8 cellular contexts compared by ENCODE assay signal in the genomic region with DNA sequence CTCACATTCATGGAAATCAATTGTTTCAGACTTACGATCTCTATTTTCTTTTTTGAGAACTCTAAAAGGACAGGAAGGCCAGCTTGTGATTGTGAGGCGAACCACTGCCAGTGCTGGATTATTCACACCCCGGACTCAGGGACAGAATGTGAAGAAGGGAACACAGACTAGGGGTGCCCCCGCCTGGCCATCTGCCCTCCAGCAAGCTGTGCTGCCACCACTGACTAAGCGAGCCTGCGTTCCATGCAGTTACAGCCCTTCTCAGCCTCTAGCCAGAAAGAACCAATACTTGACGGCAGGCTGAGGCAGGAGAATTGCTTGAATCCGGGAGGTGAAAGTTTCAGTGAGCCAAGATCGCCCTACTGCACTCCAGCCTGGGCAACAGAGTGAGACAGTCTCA. TPM values are rescaled to one million over a fixed set of nuclear protein-coding genes. Genes with fewer than 3 reads are reported as not detected.
A peak's percentile ranks its signal among the peaks of the same experiment; 100 is the strongest.
DNase-seq lines count a peak whose midpoint lies in the region; ATAC-seq and TF ChIP-seq lines count a peak whose summit lies in the region.

No MANE protein-coding gene starts in this region.

- ATAC-seq in left ventricle myocardium superior, result no peak
- ATAC-seq in GM21367 (IDR thresholded peaks at IDR 0.05; ENCODE audit: unreplicated experiment), result no peak

- no peak overlapping the region for H3K4me3 ChIP-seq in right atrium auricular region
- H3K4me3 ChIP-seq in OCI-LY7 (ENCODE audit: low read depth, low read length, poor library complexity, severe bottlenecking), result no peak overlapping the region
- H3K4me3 ChIP-seq in skeletal muscle tissue (ENCODE audit: low read length in 3 of 3), result no peak overlapping the region

- no peak overlapping the region for H3K4me2 ChIP-seq in OCI-LY7 (ENCODE audit: low read length)

- TF ChIP-seq CTCF in right atrium auricular region (IDR thresholded peaks at IDR 0.05), result no peak
- peak; percentile 73 for TF ChIP-seq CTCF in OCI-LY7 (conservative IDR thresholded peaks at IDR 0.05; ENCODE audit: low read length)
- TF ChIP-seq CTCF in endothelial cell (IDR thresholded peaks at IDR 0.05; ENCODE audit: unreplicated experiment), result no peak

- peak overlapping the region; percentile 76 for H3K4me3 Mint-ChIP-seq in endothelial cell (ENCODE audit: unreplicated experiment)

- peaks cover 3% of the 10 kb centered on the region for H3K36me3 Mint-ChIP-seq in endothelial cell (ENCODE audit: low read depth, unreplicated experiment)

- BruUV-seq in OCI-LY7 (replicated peaks; lab: Mats Ljungman, UMichigan), result no TSS peak

- H3K9ac ChIP-seq in skeletal muscle tissue (ENCODE audit: low read depth in 1 of 3, low read length in 3 of 3), result peak overlapping the region; percentile 53 to 68 (median 57)

- H3K9me3 ChIP-seq in right atrium auricular region, result no peaks in the 10 kb centered on the region
- H3K9me3 ChIP-seq in OCI-LY7 (ENCODE audit: low read length), result no peaks in the 10 kb centered on the region
- no peaks in the 10 kb centered on the region for H3K9me3 ChIP-seq in skeletal muscle tissue (ENCODE audit: control insufficient read depth in 3 of 3, low read length in 3 of 3)

- no peak overlapping the region for H3K27ac Mint-ChIP-seq in endothelial cell (ENCODE audit: unreplicated experiment)

- H3K4me1 ChIP-seq in right atrium auricular region (peaks cover 0 to 36% of the 10 kb centered on the region in 2 donors), OCI-LY7 (ENCODE audit: insufficient read depth, low read length, poor library complexity, severe bottlenecking) (peaks cover 17% of the 10 kb centered on the region), skeletal muscle tissue (ENCODE audit: control insufficient read depth in 3 of 3, insufficient read depth in 3 of 3, low read length in 3 of 3) (peaks cover 32 to 42% (median 34%) of the 10 kb centered on the region in 3 donors)

- no peaks in the 10 kb centered on the region for H3K9me3 Mint-ChIP-seq in endothelial cell (ENCODE audit: unreplicated experiment)

- no peaks in the 10 kb centered on the region for H4K20me1 ChIP-seq in OCI-LY7 (ENCODE audit: insufficient read depth, low read length)

- no peaks in the 10 kb centered on the region for H3K27me3 ChIP-seq in right atrium auricular region
- no peaks in the 10 kb centered on the region for H3K27me3 ChIP-seq in skeletal muscle tissue (ENCODE audit: control insufficient read depth in 3 of 3, insufficient read depth in 3 of 3, low read length in 3 of 3)

- no peaks in the 10 kb centered on the region for H3K79me2 ChIP-seq in OCI-LY7 (ENCODE audit: insufficient read depth, low read depth, low read length)

- POLR2A ChIA-PET in OCI-LY7 (lab: Charles Lee), result interaction anchor here (0.7 kb wide), 1 partner anchor 1454 kb away, joined by 5 read pairs; a partner anchor contains a TSS

- H3K27ac ChIP-seq in right atrium auricular region (no peak overlapping the region), OCI-LY7 (ENCODE audit: low read depth, low read length, poor library complexity, severe bottlenecking) (no peak overlapping the region), skeletal muscle tissue (ENCODE audit: low read depth, low read length) (no peak overlapping the region)

- H3K36me3 ChIP-seq in right atrium auricular region (peaks cover 33% of the 10 kb centered on the region), OCI-LY7 (ENCODE audit: insufficient read depth, low read length) (no peaks in the 10 kb centered on the region), skeletal muscle tissue (ENCODE audit: control insufficient read depth in 3 of 3, insufficient read depth in 3 of 3, low read length in 3 of 3) (peaks cover 27 to 35% (median 29%) of the 10 kb centered on the region in 3 donors)

- CTCF ChIA-PET in OCI-LY7 (lab: Charles Lee; ENCODE audit: unreplicated experiment), result no interaction called here

- peak; percentile 53 for DNase-seq in left ventricle myocardium superior
- DNase-seq in right atrium auricular region (ENCODE audit: low spot score), result no peak
- DNase-seq in OCI-LY7 (ENCODE audit: low spot score), result peak; percentile 66
- DNase-seq in endothelial cell (ENCODE audit: low spot score), result peak; percentile 34
- no peak for DNase-seq in NCI-H2107 treated with DMSO at 0.1 percent for 48 hours (lab: John Stamatoyannopoulos, UW; ENCODE audit: unreplicated experiment)
- no peak for DNase-seq in NCI-H524 treated with DMSO at 0.1 percent for 48 hours (lab: John Stamatoyannopoulos, UW)

- no peaks in the 10 kb centered on the region for H3K9me2 ChIP-seq in OCI-LY7 (ENCODE audit: insufficient read depth, low read length)

- intact Hi-C loops in left ventricle myocardium superior (cut with micrococcal nuclease), result no loop called here
- intact Hi-C loops in OCI-LY7 (cut with micrococcal nuclease; ENCODE audit: unreplicated experiment), result no loop called here

- H3K4me1 Mint-ChIP-seq in endothelial cell (ENCODE audit: unreplicated experiment), result peaks cover 10% of the 10 kb centered on the region

- no peak overlapping the region for H2AFZ ChIP-seq in OCI-LY7 (ENCODE audit: low read length)

- no peaks in the 10 kb centered on the region for H3K27me3 Mint-ChIP-seq in endothelial cell (ENCODE audit: unreplicated experiment)

RNA-seq across cellular contexts. Expression of a gene that starts 2.8 kb away (rescaled TPM):
- total RNA-seq in left ventricle myocardium superior (182 TPM), right atrium auricular region (100 to 1,000 TPM; 208 to 227 TPM), OCI-LY7 (2022) (29.9 and 36.8 TPM in 2 replicates), endothelial cell (ENCODE audit: unreplicated experiment) (44.8 TPM), skeletal muscle tissue (42.3 TPM)
- total RNA-seq in OCI-LY7 (2014; rRNA removed; shearing (Covaris generic)), result 26.9 and 30.5 TPM in 2 replicates

RNA-seq across cellular contexts. Expression of a gene that starts 3.2 kb away (rescaled TPM):
- total RNA-seq in left ventricle myocardium superior (30.0 TPM), right atrium auricular region (10 to 100 TPM; 35.8 to 59.3 TPM), OCI-LY7 (2022) (13.7 and 15.1 TPM in 2 replicates), endothelial cell (ENCODE audit: unreplicated experiment) (23.1 TPM), skeletal muscle tissue (23.0 TPM)
- 30.7 and 32.4 TPM in 2 replicates for total RNA-seq in OCI-LY7 (2014; rRNA removed; shearing (Covaris generic))

RNA-seq across cellular contexts. Expression of a gene that starts 30.3 kb away (rescaled TPM):
- total RNA-seq in left ventricle myocardium superior (not detected), right atrium auricular region (not detected), OCI-LY7 (2022) (0.33 TPM in 1 of 2 replicates, not detected in the other), endothelial cell (ENCODE audit: unreplicated experiment) (not detected), skeletal muscle tissue (not detected)
- total RNA-seq in OCI-LY7 (2014; rRNA removed; shearing (Covaris generic)), result 0.13 TPM in 1 of 2 replicates, not detected in the other

RNA-seq across cellular contexts. Expression of a gene that starts 41.1 kb away (rescaled TPM):
- total RNA-seq in left ventricle myocardium superior, result 36.6 TPM
- total RNA-seq in right atrium auricular region, result 10 to 100 TPM; 70.3 to 77.9 TPM
- total RNA-seq in OCI-LY7 (2014; rRNA removed; shearing (Covaris generic)), result 70.5 and 94.9 TPM in 2 replicates
- total RNA-seq in OCI-LY7 (2022), result 58.2 and 62.7 TPM in 2 replicates
- 49.8 TPM for total RNA-seq in endothelial cell (ENCODE audit: unreplicated experiment)
- total RNA-seq in skeletal muscle tissue, result 40.7 TPM

RNA-seq across cellular contexts. Expression of a gene that starts 41.5 kb away (rescaled TPM):
- 40.8 TPM for total RNA-seq in left ventricle myocardium superior
- 10 to 100 TPM; 41.9 to 49.0 TPM for total RNA-seq in right atrium auricular region
- total RNA-seq in OCI-LY7 (2014; rRNA removed; shearing (Covaris generic)), result 52.4 and 53.7 TPM in 2 replicates
- total RNA-seq in OCI-LY7 (2022), result 33.6 and 39.5 TPM in 2 replicates
- 52.9 TPM for total RNA-seq in endothelial cell (ENCODE audit: unreplicated experiment)
- 27.7 TPM for total RNA-seq in skeletal muscle tissue

Comparison
In these comparisons a context has a peak if more than half of its experiments do, and no peak if none do; other contexts are left out.
1. DNase-seq: peak in left ventricle myocardium superior (single experiment), OCI-LY7 (single experiment) and endothelial cell (single experiment); none in right atrium auricular region (single experiment), NCI-H2107 treated with DMSO at 0.1 percent for 48 hours (single experiment) and NCI-H524 treated with DMSO at 0.1 percent for 48 hours (single experiment).